13 cellular contexts compared by ENCODE assay signal in the genomic region with DNA sequence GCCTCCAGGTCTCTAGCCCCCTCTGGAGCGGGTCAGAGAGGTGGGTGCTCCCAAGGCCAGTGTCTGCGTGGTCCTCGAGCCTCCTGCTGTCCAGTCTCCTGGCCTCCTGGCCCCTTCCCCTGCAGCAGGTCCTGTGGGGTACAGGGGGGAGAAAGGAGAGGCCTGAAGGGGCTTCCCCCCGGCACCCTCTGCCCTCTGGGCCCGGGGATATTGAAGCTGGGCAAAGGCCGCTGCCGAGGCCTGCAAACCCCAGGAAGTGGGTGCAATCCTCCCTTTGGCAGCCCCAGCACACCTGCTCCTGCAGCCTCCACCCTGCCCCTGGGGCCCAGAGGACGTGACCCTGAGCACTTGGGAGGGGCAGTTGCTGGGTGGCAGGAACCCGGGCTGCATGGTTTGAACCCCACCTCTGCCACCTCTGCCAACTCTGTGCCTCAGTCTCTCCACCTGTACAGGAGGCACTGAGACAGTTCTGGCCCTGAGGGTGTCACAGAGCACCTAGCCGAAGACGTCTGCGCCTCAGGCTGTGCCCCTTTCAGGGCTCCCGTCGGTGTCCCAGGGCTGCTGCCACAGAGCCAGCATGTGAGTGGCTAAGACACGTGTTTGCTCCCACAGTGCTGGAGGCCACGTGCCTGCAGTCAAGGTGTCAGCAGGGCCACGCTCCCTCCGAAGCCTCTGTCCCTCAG.
"Had no signal": no experiment of that assay in that cellular context is flagged by ENCODE, and none has a peak within 500 bp of the region (broad histone marks: within the 10 kb centered on the region; RNA-seq: fewer than 3 reads in every experiment).

No MANE protein-coding gene starts in this region.

- DNase-seq: activated CD8-positive, alpha-beta memory T cell treated with anti-CD3 and anti-CD28 coated beads, Interleukin-2, amount 50 U/mL, for 48 hours; activated CD8-positive, alpha-beta T cell treated with anti-CD3 and anti-CD28 coated beads for 36 hours; activated naive CD4-positive, alpha-beta T cell treated with anti-CD3 and anti-CD28 coated beads, Interleukin-2, amount 50 U/mL, for 16 hours; adrenal gland; immature natural killer cell; stimulated activated CD4-positive, alpha-beta T cell treated with anti-CD3 and anti-CD28 coated beads, Interleukin-1b, Interleukin-23, amount 100 ng/mL, for 48 hours; stimulated activated naive CD4-positive, alpha-beta T cell; T-cell; T1000 had no signal

- H3K27me3 ChIP-seq: ovary had no signal

- H3K36me3 Mint-ChIP-seq: immature natural killer cell, T-cell had no signal

- H3K4me1 Mint-ChIP-seq: central memory CD8-positive, alpha-beta T cell; immature natural killer cell; T-cell had no signal

- H3K9me3 ChIP-seq: adrenal gland, ovary had no signal

- H3K36me3 ChIP-seq: adrenal gland, ovary had no signal

- H3K4me3 ChIP-seq: adrenal gland, ovary had no signal

- H3K27ac Mint-ChIP-seq: activated CD8-positive, alpha-beta T cell treated with anti-CD3 and anti-CD28 coated beads for 36 hours; dendritic cell treated with granulocyte-macrophage colony-stimulating factor and Interleukin-4, amounts not matched to agents 40 ng/mL and 50 ng/mL, for 4 days; immature natural killer cell; T-cell had no signal

- H3K27ac ChIP-seq: adrenal gland, ovary had no signal

- H3K9me3 Mint-ChIP-seq: activated CD8-positive, alpha-beta T cell treated with anti-CD3 and anti-CD28 coated beads for 36 hours; central memory CD8-positive, alpha-beta T cell; dendritic cell treated with granulocyte-macrophage colony-stimulating factor and Interleukin-4, amounts not matched to agents 40 ng/mL and 50 ng/mL, for 4 days; immature natural killer cell; T-cell had no signal

- ATAC-seq: activated CD8-positive, alpha-beta T cell treated with anti-CD3 and anti-CD28 coated beads for 36 hours; esophagus mucosa; T-cell had no signal

- H3K4me3 Mint-ChIP-seq: activated CD8-positive, alpha-beta T cell treated with anti-CD3 and anti-CD28 coated beads for 36 hours; central memory CD8-positive, alpha-beta T cell; dendritic cell treated with granulocyte-macrophage colony-stimulating factor and Interleukin-4, amounts not matched to agents 40 ng/mL and 50 ng/mL, for 4 days; immature natural killer cell; T-cell had no signal

- H3K4me1 ChIP-seq: adrenal gland had no signal
